In genomic region chr6:121660277-121660676, GRCh38 we compare ENCODE assay signal across 24 cellular contexts.
A peak's percentile ranks its signal among the peaks of the same experiment; 100 is the strongest.
DNase-seq lines count a peak whose midpoint lies in the region; ATAC-seq and TF ChIP-seq lines count a peak whose summit lies in the region.
"Had no signal": no experiment of that assay in that cellular context is flagged by ENCODE, and none has a peak within 500 bp of the region (broad histone marks: within the 10 kb centered on the region; RNA-seq: fewer than 3 reads in every experiment).

No MANE protein-coding gene starts in this region.

- H3K9ac ChIP-seq in DND-41 (ENCODE audit: low read depth, low read length) (no peak overlapping the region), IMR-90 (ENCODE audit: low read depth, low read length) (no peak overlapping the region)
- H3K9ac ChIP-seq: BLaER1 treated with 17β-estradiol and CSF1 and Interleukin-3, amounts not matched to agents 10 nM and 100 nM had no signal

- H2BK15ac ChIP-seq in IMR-90 (ENCODE audit: low read depth, low read length): peak overlapping the region; percentile 54; the same call in 2 of the 3 replicates

- no peaks in the 10 kb centered on the region for H3K79me2 ChIP-seq in DND-41 (ENCODE audit: insufficient read depth, low read length)
- H3K79me2 ChIP-seq in osteoblast (ENCODE audit: insufficient read depth, low read length): no peaks in the 10 kb centered on the region

- H3K79me1 ChIP-seq in IMR-90 (ENCODE audit: low read depth in 1 of 2, low read length in 2 of 2): no peaks in the 10 kb centered on the region

- H3K4me1 Mint-ChIP-seq in activated CD4-positive, alpha-beta memory T cell treated with anti-CD3 and anti-CD28 coated beads for 36 hours (ENCODE audit: low read depth): no peaks in the 10 kb centered on the region

- no peak overlapping the region for H3K27ac Mint-ChIP-seq in activated CD4-positive, alpha-beta memory T cell treated with anti-CD3 and anti-CD28 coated beads for 36 hours
- H3K27ac Mint-ChIP-seq: CD4-positive, alpha-beta T cell had no signal

- dilution Hi-C loops in IMR-90 (cut with HindIII; ENCODE audit: low sequenced_read_pairs, unreplicated experiment): no loop called here

- no peak overlapping the region for H4K91ac ChIP-seq in IMR-90 (ENCODE audit: insufficient read depth, low read depth, low read length)

- H2AK9ac ChIP-seq in IMR-90 (replicated peaks; ENCODE audit: low read depth, low read length, poor library complexity): no peak overlapping the region

- TF ChIP-seq POLR2A in IMR-90 (IDR thresholded peaks at IDR 0.05; ENCODE audit: low read depth, low read length): no peak

- H3K27me3 ChIP-seq in DND-41 (ENCODE audit: insufficient read depth, low read length, poor library complexity) (no peaks in the 10 kb centered on the region), IMR-90 (ENCODE audit: control insufficient read depth, insufficient read depth, low read length) (no peaks in the 10 kb centered on the region), osteoblast (ENCODE audit: insufficient read depth, low read length) (no peaks in the 10 kb centered on the region), upper lobe of right lung (no peaks in the 10 kb centered on the region)
- H3K27me3 ChIP-seq: BLaER1 treated with 17β-estradiol and CSF1 and Interleukin-3, amounts not matched to agents 10 nM and 100 nM had no signal

- CTCF ChIA-PET in IMR-90 (lab: Yijun Ruan, JAX): no interaction called here
- CTCF ChIA-PET in activated CD4-positive, alpha-beta memory T cell treated with anti-CD3 and anti-CD28 coated beads for 36 hours (lab: Charles Lee): no interaction called here

- 0 out of 2 replicates have a peak overlapping the region, but pooled peaks have one; percentile 4 for H2AK5ac ChIP-seq in IMR-90 (ENCODE audit: low read depth, low read length)

- no peak overlapping the region for H2BK120ac ChIP-seq in IMR-90 (ENCODE audit: low read depth, low read length)

- no peak overlapping the region for H4K8ac ChIP-seq in IMR-90 (ENCODE audit: low read depth in 2 of 2, low read length in 2 of 2)

- H4K20me1 ChIP-seq in DND-41 (ENCODE audit: insufficient read depth, low read length): no peaks in the 10 kb centered on the region
- H4K20me1 ChIP-seq in IMR-90 (ENCODE audit: insufficient read depth, low read length): no peaks in the 10 kb centered on the region
- H4K20me1 ChIP-seq in osteoblast (ENCODE audit: insufficient read depth, low read length): no peaks in the 10 kb centered on the region
- H4K20me1 ChIP-seq: BLaER1 treated with 17β-estradiol and CSF1 and Interleukin-3, amounts not matched to agents 10 nM and 100 nM had no signal

- no peaks in the 10 kb centered on the region for H3K36me3 Mint-ChIP-seq in activated CD4-positive, alpha-beta memory T cell treated with anti-CD3 and anti-CD28 coated beads for 36 hours

- H3K4me1 ChIP-seq in DND-41 (ENCODE audit: insufficient read depth, low read length): peaks cover 3% of the 10 kb centered on the region; the same call in 1 of the 2 replicates
- H3K4me1 ChIP-seq in IMR-90 (ENCODE audit: control insufficient read depth, insufficient read depth, low read length): no peaks in the 10 kb centered on the region
- no peaks in the 10 kb centered on the region for H3K4me1 ChIP-seq in osteoblast (ENCODE audit: insufficient read depth, low read length)
- no peaks in the 10 kb centered on the region for H3K4me1 ChIP-seq in upper lobe of right lung
- H3K4me1 ChIP-seq: Caco-2 had no signal

- H3K27ac ChIP-seq in DND-41 (ENCODE audit: low read length): no peak overlapping the region
- no peak overlapping the region for H3K27ac ChIP-seq in IMR-90 (ENCODE audit: insufficient read depth, low read length)
- H3K27ac ChIP-seq in osteoblast (ENCODE audit: low read depth, low read length): no peak overlapping the region
- no peak overlapping the region for H3K27ac ChIP-seq in upper lobe of right lung
- H3K27ac ChIP-seq: BLaER1 treated with 17β-estradiol and CSF1 and Interleukin-3, amounts not matched to agents 10 nM and 100 nM had no signal

- H3K18ac ChIP-seq in IMR-90 (ENCODE audit: low read depth, low read length): peak overlapping the region; percentile 4; the same call in 1 of the 2 replicates

- H4K5ac ChIP-seq in IMR-90 (ENCODE audit: low read depth, low read length): no peak overlapping the region

- H3K56ac ChIP-seq in IMR-90 (ENCODE audit: extremely low read depth, insufficient read depth, low read length): no peak overlapping the region

- H3K4ac ChIP-seq in IMR-90 (ENCODE audit: low read depth, low read length): no peak overlapping the region

- H3K27me3 Mint-ChIP-seq in activated CD4-positive, alpha-beta memory T cell treated with anti-CD3 and anti-CD28 coated beads for 36 hours: no peaks in the 10 kb centered on the region
- H3K27me3 Mint-ChIP-seq: CD4-positive, alpha-beta T cell had no signal

- H2BK5ac ChIP-seq in IMR-90 (ENCODE audit: low read depth, low read length, poor library complexity, severe bottlenecking): no peak overlapping the region

- POLR2A ChIA-PET in IMR-90 (lab: Charles Lee; ENCODE audit: unreplicated experiment): no interaction called here
- POLR2A ChIA-PET in activated CD4-positive, alpha-beta memory T cell treated with anti-CD3 and anti-CD28 coated beads for 36 hours (lab: Charles Lee): no interaction called here

- H3K36me3 ChIP-seq in DND-41 (ENCODE audit: insufficient read depth, low read length) (no peaks in the 10 kb centered on the region), IMR-90 (ENCODE audit: control insufficient read depth, insufficient read depth, low read length) (no peaks in the 10 kb centered on the region), osteoblast (ENCODE audit: insufficient read depth, low read length) (no peaks in the 10 kb centered on the region), upper lobe of right lung (no peaks in the 10 kb centered on the region)
- H3K36me3 ChIP-seq: BLaER1 treated with 17β-estradiol and CSF1 and Interleukin-3, amounts not matched to agents 10 nM and 100 nM had no signal

- no peak overlapping the region for H3K4me3 ChIP-seq in DND-41 (ENCODE audit: low read depth in 1 of 2, low read length in 2 of 2)
- no peak overlapping the region for H3K4me3 ChIP-seq in IMR-90 (ENCODE audit: insufficient read depth, low read depth, low read length)
- H3K4me3 ChIP-seq in osteoblast (ENCODE audit: insufficient read depth, low read length): no peak overlapping the region
- H3K4me3 ChIP-seq in upper lobe of right lung: no peak overlapping the region
- H3K4me3 ChIP-seq: BLaER1 treated with 17β-estradiol and CSF1 and Interleukin-3, amounts not matched to agents 10 nM and 100 nM; GM12878 had no signal

- H3K4me2 ChIP-seq in DND-41 (ENCODE audit: insufficient read depth, low read length): no peak overlapping the region
- H3K4me2 ChIP-seq in IMR-90 (ENCODE audit: low read depth, low read length): no peak overlapping the region
- H3K4me2 ChIP-seq in osteoblast (ENCODE audit: insufficient read depth, low read length): no peak overlapping the region
- H3K4me2 ChIP-seq: BLaER1 treated with 17β-estradiol and CSF1 and Interleukin-3, amounts not matched to agents 10 nM and 100 nM had no signal

- no peaks in the 10 kb centered on the region for H3K9me3 Mint-ChIP-seq in activated CD4-positive, alpha-beta memory T cell treated with anti-CD3 and anti-CD28 coated beads for 36 hours
- H3K9me3 Mint-ChIP-seq: CD4-positive, alpha-beta T cell had no signal

- TF ChIP-seq CTCF in DND-41 (IDR thresholded peaks at IDR 0.05; ENCODE audit: borderline replicate concordance, extremely low read depth, low read length, poor library complexity, severe bottlenecking) (no peak), IMR-90 (conservative IDR thresholded peaks at IDR 0.05; ENCODE audit: low read depth, low read length) (no peak), osteoblast (IDR thresholded peaks at IDR 0.05; ENCODE audit: extremely low read depth, low read depth, low read length) (no peak), upper lobe of right lung (IDR thresholded peaks at IDR 0.05) (no peak)

- ATAC-seq in DND-41 (ENCODE audit: insufficient read depth, low read depth) (no peak), IMR-90 (ENCODE audit: low read depth) (no peak), upper lobe of right lung (no peak)
- ATAC-seq: GM12878, HepG2 had no signal

- no peak overlapping the region; the same call in 1 of the 2 replicates for H3K14ac ChIP-seq in IMR-90 (replicated peaks; ENCODE audit: low read depth, low read length)

- H3K23ac ChIP-seq in IMR-90 (ENCODE audit: low read depth, low read length): no peak overlapping the region

- H3K9me3 ChIP-seq in DND-41 (ENCODE audit: insufficient read depth, low read length, severe bottlenecking): no peaks in the 10 kb centered on the region
- H3K9me3 ChIP-seq in IMR-90 (ENCODE audit: control insufficient read depth, insufficient read depth, low read length): no peaks in the 10 kb centered on the region
- no peaks in the 10 kb centered on the region for H3K9me3 ChIP-seq in osteoblast (ENCODE audit: low read depth, low read length)
- H3K9me3 ChIP-seq in upper lobe of right lung: no peaks in the 10 kb centered on the region
- H3K9me3 ChIP-seq: BLaER1 treated with 17β-estradiol and CSF1 and Interleukin-3, amounts not matched to agents 10 nM and 100 nM; Caco-2 had no signal

- in situ Hi-C loops in IMR-90 (cut with MboI; ENCODE audit: low sequenced_read_pairs): no loop called here

- H3K4me3 Mint-ChIP-seq in activated CD4-positive, alpha-beta memory T cell treated with anti-CD3 and anti-CD28 coated beads for 36 hours: no peak overlapping the region
- H3K4me3 Mint-ChIP-seq: CD4-positive, alpha-beta T cell had no signal

- WGBS in IMR-90 (ENCODE audit: extremely low coverage in 2 of 2, insufficient read length in 1 of 2), 2 experiments: no CpG with 5 or more reads among the region's 3 CpGs

- 0 out of 2 replicates have a peak, but pooled peaks cover 3% of the 10 kb centered on the region for H3K9me1 ChIP-seq in IMR-90 (ENCODE audit: insufficient read depth, low read length)

- no peak for DNase-seq in DND-41
- DNase-seq in IMR-90: no peak
- peak; percentile 26 for DNase-seq in fibroblast of peridontal ligament (ENCODE audit: extremely low read depth)
- DNase-seq in osteoblast (ENCODE audit: insufficient read length, low spot score, missing footprints): no peak
- DNase-seq in upper lobe of right lung: no peak
- DNase-seq in activated CD4-positive, alpha-beta memory T cell treated with anti-CD3 and anti-CD28 coated beads for 36 hours: no peak
- no peak for DNase-seq in activated T-cell treated with anti-CD3 and anti-CD28 coated beads, Interleukin-2, amount 50 U/mL, for 1 hour
- DNase-seq in COLO829 (ENCODE audit: low spot score): no peak
- DNase-seq: AML-193; Caco-2; CD4-positive, alpha-beta T cell; EL; GDM1; KBM-7; MM.1S; NCI-H2029; NCI-H446 treated with DMSO at 0.1 percent for 48 hours; NCI-H526; RPMI8226; SHP77; SW 1271 had no signal

- no peak overlapping the region for H2BK20ac ChIP-seq in IMR-90 (ENCODE audit: low read depth, low read length)

- BruUV-seq in IMR-90 (replicated peaks; lab: Mats Ljungman, UMichigan): no TSS peak

- intact Hi-C loops in IMR-90 (cut with micrococcal nuclease): no loop called here
- intact Hi-C loops in upper lobe of right lung (cut with DNase I): no loop called here
- intact Hi-C loops in activated CD4-positive, alpha-beta memory T cell treated with anti-CD3 and anti-CD28 coated beads for 36 hours (cut with micrococcal nuclease): no loop called here

- TF ChIP-seq RAD21 in IMR-90 (IDR thresholded peaks at IDR 0.05; ENCODE audit: low read length): no peak

- H2AFZ ChIP-seq in DND-41 (ENCODE audit: low read depth, low read length) (0 out of 2 replicates have a peak overlapping the region, but pooled peaks have one; percentile 42), IMR-90 (replicated peaks; ENCODE audit: low read length, poor library complexity) (peak overlapping the region; percentile 68), osteoblast (ENCODE audit: low read length) (peak overlapping the region; percentile 20)
